Comparison of ENCODE assay signal across 8 cellular contexts in the genomic region with DNA sequence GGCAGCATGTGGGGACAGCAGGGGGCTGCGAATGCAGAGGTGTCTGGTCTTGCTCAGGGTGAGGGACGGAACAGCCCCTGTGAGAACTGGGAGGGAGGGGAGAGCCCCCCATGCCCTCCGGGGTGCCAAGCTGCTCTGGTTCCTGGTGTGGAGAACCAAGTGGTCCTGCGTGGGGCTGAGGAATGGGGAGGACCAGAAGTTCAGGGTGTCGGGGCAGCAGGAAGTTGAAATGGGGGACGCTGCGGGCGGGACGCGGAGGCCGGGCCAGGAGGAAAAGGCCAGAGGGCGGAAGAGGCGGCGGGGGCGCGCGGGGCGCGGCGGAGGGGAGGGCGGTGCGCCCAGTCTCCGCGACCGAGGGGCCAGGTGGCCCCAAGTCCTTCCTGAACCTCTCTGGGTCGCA. TPM values are rescaled to one million over a fixed set of nuclear protein-coding genes. Genes with fewer than 3 reads are reported as not detected.
DNase-seq lines count a peak whose midpoint lies in the region; TF ChIP-seq lines count a peak whose summit lies in the region.

No MANE protein-coding gene starts in this region.

- peak overlapping the region; percentile 68 for H3K4me3 ChIP-seq in BLaER1
- peak overlapping the region; percentile 58 for H3K4me3 ChIP-seq in HUES6 (ENCODE audit: low read depth, low read length)
- no peak overlapping the region for H3K4me3 ChIP-seq in endocrine pancreas (ENCODE audit: control insufficient read depth, insufficient read depth, low read length)
- no peak overlapping the region for H3K4me3 ChIP-seq in WERI-Rb-1 (ENCODE audit: low read depth, low read length)

- peak overlapping the region; percentile 57 for H3K4me3 Mint-ChIP-seq in neural crest cell

- H3K27me3 Mint-ChIP-seq in neural crest cell (ENCODE audit: low read depth) = no peaks in the 10 kb centered on the region

- peak overlapping the region; percentile 27 for H3K27ac Mint-ChIP-seq in neural crest cell (ENCODE audit: unreplicated experiment)

- H3K9ac ChIP-seq in BLaER1 (peak overlapping the region; percentile 76), HUES6 (ENCODE audit: low read length) (no peak overlapping the region), endocrine pancreas (ENCODE audit: control insufficient read depth, insufficient read depth, low read length) (peak overlapping the region; percentile 19)

- TF ChIP-seq CTCF in neural crest cell (conservative IDR thresholded peaks at IDR 0.05) (no peak), WERI-Rb-1 (IDR thresholded peaks at IDR 0.05; ENCODE audit: low read depth, low read length) (no peak)

- H3K4me1 Mint-ChIP-seq in neural crest cell = peaks cover 4% of the 10 kb centered on the region

- H3K36me3 ChIP-seq in BLaER1 (no peaks in the 10 kb centered on the region), HUES6 (ENCODE audit: control insufficient read depth, insufficient read depth, low read length) (no peaks in the 10 kb centered on the region), endocrine pancreas (ENCODE audit: control insufficient read depth, insufficient read depth, low read length) (no peaks in the 10 kb centered on the region), WERI-Rb-1 (no peaks in the 10 kb centered on the region)

- H3K4me1 ChIP-seq in BLaER1 (peaks cover 10% of the 10 kb centered on the region; the same call in 1 of the 2 replicates), HUES6 (ENCODE audit: control insufficient read depth, insufficient read depth, low read length) (peaks cover 13% of the 10 kb centered on the region), endocrine pancreas (ENCODE audit: control insufficient read depth, insufficient read depth, low read length) (no peaks in the 10 kb centered on the region)

- H3K4me2 ChIP-seq in BLaER1 = peak overlapping the region; percentile 91

- H3K27me3 ChIP-seq in BLaER1 (no peaks in the 10 kb centered on the region), HUES6 (ENCODE audit: control insufficient read depth, insufficient read depth, low read length) (peaks cover 5% of the 10 kb centered on the region), endocrine pancreas (ENCODE audit: control insufficient read depth, insufficient read depth, low read length) (peaks cover 2% of the 10 kb centered on the region), WERI-Rb-1 (ENCODE audit: insufficient read depth, low read depth, severe bottlenecking) (no peaks in the 10 kb centered on the region)

- H3K27ac ChIP-seq in BLaER1 (peak overlapping the region; percentile 70), HUES6 (ENCODE audit: low read depth, low read length) (no peak overlapping the region), WERI-Rb-1 (no peak overlapping the region)

- H3K36me3 Mint-ChIP-seq in neural crest cell (ENCODE audit: low read depth) = no peaks in the 10 kb centered on the region

- H3K9me3 Mint-ChIP-seq in neural crest cell = no peaks in the 10 kb centered on the region

- H3K9me3 ChIP-seq in BLaER1 = no peaks in the 10 kb centered on the region
- no peaks in the 10 kb centered on the region for H3K9me3 ChIP-seq in HUES6 (ENCODE audit: control insufficient read depth, insufficient read depth, low read depth, low read length)
- no peaks in the 10 kb centered on the region for H3K9me3 ChIP-seq in endocrine pancreas (ENCODE audit: control insufficient read depth, low read length)
- no peaks in the 10 kb centered on the region for H3K9me3 ChIP-seq in WERI-Rb-1 (ENCODE audit: severe bottlenecking)

- H4K20me1 ChIP-seq in BLaER1 = no peaks in the 10 kb centered on the region

- peak; percentile 26 for DNase-seq in neural crest cell (ENCODE audit: low read depth, low spot score)
- no peak for DNase-seq in WERI-Rb-1
- no peak for DNase-seq in NCI-H2171 (lab: John Stamatoyannopoulos, UW)
- no peak for DNase-seq in HK-2 (ENCODE audit: unreplicated experiment)
- no peak for DNase-seq in dedifferentiated amniotic fluid mesenchymal stem cell (ENCODE audit: extremely low spot score)

RNA-seq across cellular contexts. Expression of a gene that starts 3.6 kb away (rescaled TPM):
- total RNA-seq in neural crest cell = 0.64 TPM in 1 of 2 replicates, not detected in the other

RNA-seq across cellular contexts. Expression of a gene that starts 28.1 kb away (rescaled TPM):
- not detected in 2 replicates for total RNA-seq in neural crest cell

Comparison
In these comparisons a context has a peak if more than half of its experiments do, and no peak if none do; other contexts are left out.
1. H3K4me3 ChIP-seq: peak in BLaER1 (single experiment) and HUES6 (single experiment); none in endocrine pancreas (single experiment) and WERI-Rb-1 (single experiment).